In the genomic region with DNA sequence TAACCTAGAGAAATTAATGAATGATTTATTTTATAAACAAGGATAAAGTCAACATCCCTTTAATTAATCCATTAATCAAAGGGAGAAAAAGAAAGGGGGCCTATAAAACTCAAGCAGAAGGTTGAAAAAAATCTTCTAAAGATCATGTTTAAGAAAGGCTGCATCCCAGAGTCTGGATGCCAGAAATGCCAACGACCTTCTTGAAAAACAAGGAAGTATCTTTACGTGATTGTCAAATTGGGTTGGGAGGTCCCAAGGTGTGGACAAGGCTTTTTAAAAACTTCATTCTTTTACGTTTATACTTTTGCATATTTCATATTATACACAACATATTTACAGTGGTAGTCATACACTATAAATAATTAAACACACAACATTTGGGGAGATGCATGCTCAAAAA, we compare ENCODE assay signal across 8 cellular contexts. TPM values are rescaled to one million over a fixed set of nuclear protein-coding genes. Genes with fewer than 3 reads are reported as not detected.
DNase-seq lines count a peak whose midpoint lies in the region; FAIRE-seq and TF ChIP-seq lines count a peak whose summit lies in the region.

No MANE protein-coding gene starts in this region.

- intact Hi-C loops in ovary (cut with DNase I), result no loop called here
- intact Hi-C loops in activated naive CD4-positive, alpha-beta T cell treated with anti-CD3 and anti-CD28 coated beads for 36 hours (cut with micrococcal nuclease), result loop anchor here (2.0 to 10.0 kb wide), 3 partner anchors 345 to 507 kb away; no protein-coding TSS in a partner anchor

- H3K4me1 Mint-ChIP-seq in activated naive CD4-positive, alpha-beta T cell treated with anti-CD3 and anti-CD28 coated beads for 36 hours (ENCODE audit: low read depth), result peaks cover 5% of the 10 kb centered on the region

- peaks cover 9% of the 10 kb centered on the region for H3K23me2 ChIP-seq in H1 (ENCODE audit: low read depth, low read length)

- no peak overlapping the region for H3K18ac ChIP-seq in H1 (ENCODE audit: extremely low read depth, low read length)

- H4K5ac ChIP-seq in H1 (ENCODE audit: insufficient read length, low read depth, low read length), result no peak overlapping the region

- no peak overlapping the region for H3K27ac Mint-ChIP-seq in activated naive CD4-positive, alpha-beta T cell treated with anti-CD3 and anti-CD28 coated beads for 36 hours

- no peaks in the 10 kb centered on the region for H3K36me3 ChIP-seq in BJ (ENCODE audit: control insufficient read depth, insufficient read depth, low read length)
- H3K36me3 ChIP-seq in H1 (ENCODE audit: control insufficient read depth in 2 of 4, insufficient read depth in 4 of 4, low read length in 3 of 4), result no peaks in the 10 kb centered on the region
- no peaks in the 10 kb centered on the region for H3K36me3 ChIP-seq in ovary

- H3K79me2 ChIP-seq in H1 (ENCODE audit: control insufficient read depth in 1 of 2, insufficient read depth in 2 of 2, low read length in 2 of 2), result peaks cover 0 to 46% of the 10 kb centered on the region in 2 experiments; a peak in 3 of 4 replicates

- TF ChIP-seq POLR2A in H1 (IDR thresholded peaks at IDR 0.05; ENCODE audit: control extremely low read depth in 1 of 2, low read depth in 2 of 2, low read length in 2 of 2) (no peak), ovary (IDR thresholded peaks at IDR 0.05) (no peak)

- H2BK5ac ChIP-seq in H1 (ENCODE audit: low read depth, low read length), result no peak overlapping the region

- H2BK15ac ChIP-seq in H1 (ENCODE audit: low read length), result no peak overlapping the region

- H2BK12ac ChIP-seq in H1 (ENCODE audit: low read depth, low read length), result no peak overlapping the region

- WGBS in H1 (ENCODE audit: extremely low coverage in 1 of 2, insufficient coverage in 1 of 2, insufficient read length in 1 of 2, insufficient replicate concordance in 2 of 2, low coverage in 1 of 2, low lambda C conversion rate in 2 of 2, missing lambda C conversion rate in 1 of 2), 2 experiments, result 55% methylated on average over 3 of the region's 3 CpGs; no CpG with 5 or more reads in 1 of the 2 experiments
- WGBS in ovary, 3 donors, result 21 to 36% (median 22%) methylated on average over 3 of the region's 3 CpGs

- H3K4ac ChIP-seq in H1 (replicated peaks; ENCODE audit: insufficient read length, low read depth, low read length), result no peak overlapping the region

- TF ChIP-seq CTCF in BJ (IDR thresholded peaks at IDR 0.05; ENCODE audit: insufficient read depth, low read depth, low read length) (no peak), H1 (IDR thresholded peaks at IDR 0.05; ENCODE audit: control extremely low read depth in 1 of 3, insufficient read depth in 1 of 3, low read depth in 1 of 3, low read length in 3 of 3) (no peak), ovary (IDR thresholded peaks at IDR 0.05) (no peak)

- H3K4me1 ChIP-seq in H1 (replicated peaks in 1 of 4; ENCODE audit: control insufficient read depth in 3 of 4, insufficient read depth in 4 of 4, low read length in 3 of 4) (peaks cover 0 to 5% (median 2%) of the 10 kb centered on the region in 4 experiments; a peak in 2 of 7 replicates), ovary (ENCODE audit: insufficient read depth) (peaks cover 8% of the 10 kb centered on the region)

- no peaks in the 10 kb centered on the region for H3K9me3 ChIP-seq in H1 (ENCODE audit: insufficient read depth in 2 of 2, low read depth in 1 of 2, low read length in 1 of 2)
- H3K9me3 ChIP-seq in ovary, result no peaks in the 10 kb centered on the region

- H3K27me3 ChIP-seq in BJ (ENCODE audit: control insufficient read depth, insufficient read depth, low read length), result no peaks in the 10 kb centered on the region
- no peaks in the 10 kb centered on the region for H3K27me3 ChIP-seq in H1 (replicated peaks in 1 of 4; ENCODE audit: control insufficient read depth in 3 of 4, extremely low read depth in 1 of 4, insufficient read depth in 3 of 4, low read length in 3 of 4)
- H3K27me3 ChIP-seq in ovary, result no peaks in the 10 kb centered on the region

- H3K36me3 Mint-ChIP-seq in activated naive CD4-positive, alpha-beta T cell treated with anti-CD3 and anti-CD28 coated beads for 36 hours (ENCODE audit: low read depth), result peaks cover 2% of the 10 kb centered on the region

- H3K27me3 Mint-ChIP-seq in activated naive CD4-positive, alpha-beta T cell treated with anti-CD3 and anti-CD28 coated beads for 36 hours (ENCODE audit: low read depth), result no peaks in the 10 kb centered on the region

- no peak overlapping the region for H3K4me3 Mint-ChIP-seq in activated naive CD4-positive, alpha-beta T cell treated with anti-CD3 and anti-CD28 coated beads for 36 hours

- H3K23ac ChIP-seq in H1 (ENCODE audit: insufficient read length), result no peak overlapping the region

- no peak overlapping the region for H4K8ac ChIP-seq in H1 (ENCODE audit: extremely low read depth, insufficient read depth, low read length)

- DNase-seq in BJ (ENCODE audit: low read depth) (no peak), M059J (ENCODE audit: low read depth) (peak; percentile 9), H1 (ENCODE audit: low read depth in 1 of 2, low spot score in 2 of 2) (no peak), ovary (no peak), NCI-H1694 treated with DMSO at 0.1 percent for 48 hours (lab: John Stamatoyannopoulos, UW) (no peak), putamen (ENCODE audit: low spot score) (no peak)
- DNase-seq in effector CD4-positive, alpha-beta T cell, result no peak
- no peak for DNase-seq in activated naive CD4-positive, alpha-beta T cell treated with anti-CD3 and anti-CD28 coated beads for 36 hours

- POLR2A ChIA-PET in BJ (lab: Charles Lee) (no interaction called here), H1 (lab: Charles Lee; ENCODE audit: partially characterized antibody) (interaction anchor here (0.6 to 2.0 kb wide), 4 partner anchors 9 to 155 kb away, joined by 3 to 6 read pairs (median 4); a partner anchor contains a TSS)

- no peak overlapping the region for H2AK5ac ChIP-seq in H1 (ENCODE audit: low read depth, low read length)

- H3K27ac ChIP-seq in H1 (ENCODE audit: low read depth, low read length) (no peak overlapping the region), ovary (no peak overlapping the region)

- H3K56ac ChIP-seq in H1 (replicated peaks; ENCODE audit: insufficient read length, low read depth, low read length), result no peak overlapping the region

- FAIRE-seq in H1 (lab: Jason Lieb, UNC), result no peak

- no peak overlapping the region for H2BK20ac ChIP-seq in H1 (ENCODE audit: low read length)

- H4K20me1 ChIP-seq in H1 (replicated peaks in 1 of 2; ENCODE audit: control insufficient read depth in 1 of 2, insufficient read depth in 2 of 2, low read length in 2 of 2), result peaks cover 0 to 2% of the 10 kb centered on the region in 2 experiments

- H3K79me1 ChIP-seq in H1 (ENCODE audit: low read depth, low read length), result no peaks in the 10 kb centered on the region

- H2AFZ ChIP-seq in H1 (ENCODE audit: low read length), result no peak overlapping the region

- no peak overlapping the region for H4K91ac ChIP-seq in H1 (replicated peaks; ENCODE audit: insufficient read length, low read length)

- no peak for TF ChIP-seq RAD21 in H1 (IDR thresholded peaks at IDR 0.05 in 1 of 2, conservative IDR thresholded peaks at IDR 0.05 in 1 of 2; ENCODE audit: low read depth in 2 of 2, low read length in 2 of 2)

- H3K4me2 ChIP-seq in H1 (ENCODE audit: insufficient read depth in 1 of 2, low read depth in 2 of 2, low read length in 2 of 2), result peak overlapping the region; percentile 71 to 92; a peak in 3 of 4 replicates

- TF ChIP-seq EP300 in H1 (IDR thresholded peaks at IDR 0.05; ENCODE audit: borderline replicate concordance in 1 of 2, low read depth in 2 of 2, low read length in 2 of 2) (no peak), ovary (IDR thresholded peaks at IDR 0.05) (no peak)

- H3K14ac ChIP-seq in H1 (ENCODE audit: insufficient read length), result no peak overlapping the region

- CTCF ChIA-PET in BJ (lab: Yijun Ruan, JAX) (interaction anchor here (1.5 kb wide), 1 partner anchor 9 kb away, joined by 4 read pairs; no protein-coding TSS in a partner anchor), H1 (lab: Charles Lee; ENCODE audit: partially characterized antibody) (no interaction called here)
- CTCF ChIA-PET in activated naive CD4-positive, alpha-beta T cell treated with anti-CD3 and anti-CD28 coated beads for 36 hours (lab: Charles Lee), result no interaction called here

- H3K4me3 ChIP-seq in BJ (ENCODE audit: low read depth, low read length) (peak overlapping the region; percentile 81), H1 (ENCODE audit: extremely low read depth in 1 of 4, insufficient read depth in 2 of 4, low read depth in 3 of 4, low read length in 4 of 4) (peak overlapping the region in 2 of 4 experiments; percentile 81 to 94; a peak in 4 of 8 replicates), ovary (peak overlapping the region; percentile 96)

- H3K9me3 Mint-ChIP-seq in activated naive CD4-positive, alpha-beta T cell treated with anti-CD3 and anti-CD28 coated beads for 36 hours, result peaks cover 2% of the 10 kb centered on the region

- H3K9ac ChIP-seq in H1 (replicated peaks in 1 of 4; ENCODE audit: extremely low read depth in 1 of 4, low read depth in 3 of 4, low read length in 3 of 4), result peak overlapping the region in 1 of 4 experiments; percentile 34; a peak in 2 of 7 replicates

- no peak overlapping the region for H2BK120ac ChIP-seq in H1 (replicated peaks; ENCODE audit: low read depth, low read length)

RNA-seq across cellular contexts. Expression of a gene that starts 1.6 kb away (rescaled TPM):
- 17.3 and 21.7 TPM in 2 replicates for polyA plus RNA-seq in BJ (2011; rRNA removed)
- 12.3 and 23.8 TPM in 2 replicates for polyA minus RNA-seq in BJ (2011; rRNA and poly(A)+ RNA removed)
- 16.4 and 30.4 TPM in 2 replicates for total RNA-seq in M059J (2014; rRNA removed; shearing (Covaris generic))
- 27.3 and 28.5 TPM in 2 replicates for total RNA-seq in H1 (2021; fragmentation: NEBNext Ultra II Directional; extraction: Animal tissue kit (Norgen Biotek cat#: 25700))
- polyA plus RNA-seq in H1 (2011; rRNA removed), result 3.9 and 5.9 TPM in 2 replicates
- 7.5 TPM for polyA plus RNA-seq in H1 (2011; cell fraction: cytosol; rRNA removed)
- 21.4 TPM for polyA plus RNA-seq in H1 (2011; cell fraction: nucleus; rRNA removed)
- polyA plus RNA-seq in H1 (2012, experiment 1 of 2), result 15.9 to 22.2 TPM (median 17.7 TPM) in 4 replicates
- 0.75 TPM for polyA plus RNA-seq in H1 (2012, experiment 2 of 2)
- polyA plus RNA-seq in H1 (2013, experiment 1 of 2), result 21.6 TPM
- polyA plus RNA-seq in H1 (2013, experiment 2 of 2), result 20.2 TPM
- polyA minus RNA-seq in H1 (2011; rRNA and poly(A)+ RNA removed), result 12.7 and 14.9 TPM in 2 replicates
- 12.0 TPM for polyA minus RNA-seq in H1 (2011; cell fraction: cytosol; rRNA and poly(A)+ RNA removed)
- 24.7 TPM for polyA minus RNA-seq in H1 (2011; cell fraction: nucleus; rRNA and poly(A)+ RNA removed)
- total RNA-seq in ovary, result 10 to 100 TPM; 39.6 to 70.5 (median 52.7) TPM
- polyA plus RNA-seq in ovary, result 10 to 100 TPM; 18.9 to 31.7 TPM
- 10 to 100 TPM; 18.2 to 19.7 TPM for total RNA-seq in activated naive CD4-positive, alpha-beta T cell treated with anti-CD3 and anti-CD28 coated beads for 36 hours
